11 cellular contexts compared by ENCODE assay signal in the genomic region with DNA sequence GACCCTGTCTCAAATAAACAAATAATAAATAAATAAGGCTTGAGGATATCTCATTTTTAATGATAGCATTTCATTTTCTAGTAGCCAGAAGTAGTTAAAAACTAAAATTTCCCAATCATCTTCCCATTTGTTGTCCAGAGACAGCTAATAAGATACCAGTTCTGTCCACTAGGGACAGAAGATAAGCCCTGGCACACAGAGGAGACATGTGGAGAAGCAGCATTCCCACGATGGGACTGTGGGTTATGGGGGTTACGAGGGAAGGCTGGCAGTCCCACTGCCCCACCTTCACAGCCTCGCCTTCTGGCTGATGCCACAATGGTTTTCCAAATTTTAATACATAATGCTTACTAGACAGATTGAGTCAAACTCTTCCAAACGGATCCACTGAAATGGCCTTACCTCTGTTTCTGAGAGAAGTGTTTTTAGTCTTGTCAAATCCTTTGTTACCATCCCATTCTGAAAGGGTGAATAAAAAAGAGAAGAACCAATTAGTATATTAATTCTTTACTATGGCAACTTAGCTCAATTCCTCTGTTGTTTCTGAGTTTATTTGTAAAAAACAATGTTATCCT. TPM values are rescaled to one million over a fixed set of nuclear protein-coding genes. Genes with fewer than 3 reads are reported as not detected.
DNase-seq lines count a peak whose midpoint lies in the region; ATAC-seq and TF ChIP-seq lines count a peak whose summit lies in the region.
"Had no signal": no experiment of that assay in that cellular context is flagged by ENCODE, and none has a peak within 500 bp of the region (broad histone marks: within the 10 kb centered on the region; RNA-seq: fewer than 3 reads in every experiment).

No MANE protein-coding gene starts in this region.

- H3K9me3 Mint-ChIP-seq in activated naive CD4-positive, alpha-beta T cell treated with anti-CD3 and anti-CD28 coated beads for 36 hours = peaks cover 8% of the 10 kb centered on the region

- no peak overlapping the region for H3K27ac Mint-ChIP-seq in activated naive CD4-positive, alpha-beta T cell treated with anti-CD3 and anti-CD28 coated beads for 36 hours
- H3K27ac Mint-ChIP-seq: activated naive CD4-positive, alpha-beta T cell treated with anti-CD3 and anti-CD28 coated beads, Interleukin-2, amount 50 U/mL, for 24 hours had no signal

- H3K36me3 ChIP-seq in kidney epithelial cell (ENCODE audit: control insufficient read depth, insufficient read depth, low read length) = no peaks in the 10 kb centered on the region

- peak; percentile 57 for TF ChIP-seq CTCF in AG10803 (conservative IDR thresholded peaks at IDR 0.05; ENCODE audit: low read length)
- TF ChIP-seq CTCF in GM20000 (IDR thresholded peaks at IDR 0.05; ENCODE audit: extremely low read depth, missing control alignments) = peak; percentile 4
- peak; percentile 59 for TF ChIP-seq CTCF in kidney epithelial cell (IDR thresholded peaks at IDR 0.05; ENCODE audit: insufficient read depth, low read length, poor library complexity, severe bottlenecking)

- H3K4me3 Mint-ChIP-seq in activated naive CD4-positive, alpha-beta T cell treated with anti-CD3 and anti-CD28 coated beads for 36 hours = no peak overlapping the region
- H3K4me3 Mint-ChIP-seq: activated naive CD4-positive, alpha-beta T cell treated with anti-CD3 and anti-CD28 coated beads, Interleukin-2, amount 50 U/mL, for 24 hours had no signal

- H3K27me3 Mint-ChIP-seq in activated naive CD4-positive, alpha-beta T cell treated with anti-CD3 and anti-CD28 coated beads for 36 hours (ENCODE audit: low read depth) = no peaks in the 10 kb centered on the region
- H3K27me3 Mint-ChIP-seq: activated naive CD4-positive, alpha-beta T cell treated with anti-CD3 and anti-CD28 coated beads, Interleukin-2, amount 50 U/mL, for 24 hours had no signal

- no peaks in the 10 kb centered on the region for H3K27me3 ChIP-seq in kidney epithelial cell (ENCODE audit: control insufficient read depth, insufficient read depth, low read length)
- H3K27me3 ChIP-seq: SJSA1 had no signal

- no peak overlapping the region for H3K4me3 ChIP-seq in AG10803 (ENCODE audit: low read length)
- no peak overlapping the region for H3K4me3 ChIP-seq in kidney epithelial cell (ENCODE audit: low read depth, low read length)
- H3K4me3 ChIP-seq: SJSA1 had no signal

- intact Hi-C loops in activated naive CD4-positive, alpha-beta T cell treated with anti-CD3 and anti-CD28 coated beads for 36 hours (cut with micrococcal nuclease) = no loop called here

- H3K4me1 Mint-ChIP-seq in activated naive CD4-positive, alpha-beta T cell treated with anti-CD3 and anti-CD28 coated beads for 36 hours (ENCODE audit: low read depth) = peaks cover 14% of the 10 kb centered on the region

- CTCF ChIA-PET in activated naive CD4-positive, alpha-beta T cell treated with anti-CD3 and anti-CD28 coated beads for 36 hours (lab: Charles Lee) = interaction anchor here (0.6 to 2.0 kb wide), 10 partner anchors 10 to 1544 kb away, joined by 3 to 5 read pairs (median 3); partner anchors contain the start of gene HELZ

- peak; percentile 76 for ATAC-seq in SK-N-SH treated with all-trans-retinoic acid at 6 μM for 48 hours
- no peak for ATAC-seq in HG02623 (IDR thresholded peaks at IDR 0.05; ENCODE audit: unreplicated experiment)

- DNase-seq in AG10803 (ENCODE audit: low read depth) (no peak), GM20000 (ENCODE audit: low spot score) (no peak), kidney epithelial cell (ENCODE audit: low read depth) (no peak), NCI-H2081 (lab: John Stamatoyannopoulos, UW) (no peak)
- no peak for DNase-seq in activated naive CD4-positive, alpha-beta T cell treated with anti-CD3 and anti-CD28 coated beads for 36 hours
- DNase-seq in activated effector memory CD4-positive, alpha-beta T cell treated with anti-CD3 and anti-CD28 coated beads, Interleukin-2, amount 50 U/mL, for 16 hours = no peak
- DNase-seq: stimulated activated CD4-positive, alpha-beta T cell treated with anti-CD3 and anti-CD28 coated beads, Interleukin-1b, Interleukin-23, amount 100 ng/mL, for 48 hours had no signal

- peaks cover 38% of the 10 kb centered on the region for H3K36me3 Mint-ChIP-seq in activated naive CD4-positive, alpha-beta T cell treated with anti-CD3 and anti-CD28 coated beads for 36 hours (ENCODE audit: low read depth)

TF ChIP-seq in SK-N-SH treated with all-trans-retinoic acid at 6 μM for 48 hours, 23 proteins besides CTCF, POLR2A, EP300 and RAD21:
- no peak for TF ChIP-seq PPARA (CRISPR knock-in tag; IDR thresholded peaks at IDR 0.05; ENCODE audit: borderline replicate concordance)
- no peak for TF ChIP-seq CSDC2 (CRISPR knock-in tag; IDR thresholded peaks at IDR 0.05)
- TF ChIP-seq, protein P1, sequence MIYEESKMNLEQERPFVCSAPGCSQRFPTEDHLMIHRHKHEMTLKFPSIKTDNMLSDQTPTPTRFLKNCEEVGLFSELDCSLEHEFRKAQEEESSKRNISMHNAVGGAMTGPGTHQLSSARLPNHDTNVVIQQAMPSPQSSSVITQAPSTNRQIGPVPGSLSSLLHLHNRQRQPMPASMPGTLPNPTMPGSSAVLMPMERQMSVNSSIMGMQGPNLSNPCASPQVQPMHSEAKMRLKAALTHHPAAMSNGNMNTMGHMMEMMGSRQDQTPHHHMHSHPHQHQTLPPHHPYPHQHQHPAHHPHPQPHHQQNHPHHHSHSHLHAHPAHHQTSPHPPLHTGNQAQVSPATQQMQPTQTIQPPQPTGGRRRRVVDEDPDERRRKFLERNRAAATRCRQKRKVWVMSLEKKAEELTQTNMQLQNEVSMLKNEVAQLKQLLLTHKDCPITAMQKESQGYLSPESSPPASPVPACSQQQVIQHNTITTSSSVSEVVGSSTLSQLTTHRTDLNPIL (CRISPR knock-in tag; IDR thresholded peaks at IDR 0.05; ENCODE audit: low read depth) = no peak
- TF ChIP-seq, protein P2, sequence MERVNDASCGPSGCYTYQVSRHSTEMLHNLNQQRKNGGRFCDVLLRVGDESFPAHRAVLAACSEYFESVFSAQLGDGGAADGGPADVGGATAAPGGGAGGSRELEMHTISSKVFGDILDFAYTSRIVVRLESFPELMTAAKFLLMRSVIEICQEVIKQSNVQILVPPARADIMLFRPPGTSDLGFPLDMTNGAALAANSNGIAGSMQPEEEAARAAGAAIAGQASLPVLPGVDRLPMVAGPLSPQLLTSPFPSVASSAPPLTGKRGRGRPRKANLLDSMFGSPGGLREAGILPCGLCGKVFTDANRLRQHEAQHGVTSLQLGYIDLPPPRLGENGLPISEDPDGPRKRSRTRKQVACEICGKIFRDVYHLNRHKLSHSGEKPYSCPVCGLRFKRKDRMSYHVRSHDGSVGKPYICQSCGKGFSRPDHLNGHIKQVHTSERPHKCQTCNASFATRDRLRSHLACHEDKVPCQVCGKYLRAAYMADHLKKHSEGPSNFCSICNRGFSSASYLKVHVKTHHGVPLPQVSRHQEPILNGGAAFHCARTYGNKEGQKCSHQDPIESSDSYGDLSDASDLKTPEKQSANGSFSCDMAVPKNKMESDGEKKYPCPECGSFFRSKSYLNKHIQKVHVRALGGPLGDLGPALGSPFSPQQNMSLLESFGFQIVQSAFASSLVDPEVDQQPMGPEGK (CRISPR knock-in tag; IDR thresholded peaks at IDR 0.05; ENCODE audit: borderline replicate concordance) = no peak
- no peak for TF ChIP-seq ZNF8 (CRISPR knock-in tag; IDR thresholded peaks at IDR 0.05)
- TF ChIP-seq RARB (CRISPR knock-in tag; IDR thresholded peaks at IDR 0.05) = no peak
- no peak for TF ChIP-seq ZNF565 (CRISPR knock-in tag; conservative IDR thresholded peaks at IDR 0.05; ENCODE audit: low read depth)
- no peak for TF ChIP-seq POU6F1 (CRISPR knock-in tag; IDR thresholded peaks at IDR 0.05; ENCODE audit: borderline replicate concordance, low read depth)

RNA-seq across cellular contexts. Expression of gene HELZ, which starts 44.2 kb away (rescaled TPM):
- total RNA-seq in kidney epithelial cell = 14.8 and 15.5 TPM in 2 replicates
- total RNA-seq in activated naive CD4-positive, alpha-beta T cell treated with anti-CD3 and anti-CD28 coated beads for 36 hours = 10 to 100 TPM; 34.7 to 39.5 TPM

Comparison
In these comparisons a context has a peak if more than half of its experiments do, and no peak if none do; other contexts are left out.
1. CTCF ChIP-seq: peak in every context shown above with its lines; median percentile 59 in kidney epithelial cell; 57 in AG10803; 4 in GM20000.